15 cellular contexts compared by ENCODE assay signal in the genomic region with DNA sequence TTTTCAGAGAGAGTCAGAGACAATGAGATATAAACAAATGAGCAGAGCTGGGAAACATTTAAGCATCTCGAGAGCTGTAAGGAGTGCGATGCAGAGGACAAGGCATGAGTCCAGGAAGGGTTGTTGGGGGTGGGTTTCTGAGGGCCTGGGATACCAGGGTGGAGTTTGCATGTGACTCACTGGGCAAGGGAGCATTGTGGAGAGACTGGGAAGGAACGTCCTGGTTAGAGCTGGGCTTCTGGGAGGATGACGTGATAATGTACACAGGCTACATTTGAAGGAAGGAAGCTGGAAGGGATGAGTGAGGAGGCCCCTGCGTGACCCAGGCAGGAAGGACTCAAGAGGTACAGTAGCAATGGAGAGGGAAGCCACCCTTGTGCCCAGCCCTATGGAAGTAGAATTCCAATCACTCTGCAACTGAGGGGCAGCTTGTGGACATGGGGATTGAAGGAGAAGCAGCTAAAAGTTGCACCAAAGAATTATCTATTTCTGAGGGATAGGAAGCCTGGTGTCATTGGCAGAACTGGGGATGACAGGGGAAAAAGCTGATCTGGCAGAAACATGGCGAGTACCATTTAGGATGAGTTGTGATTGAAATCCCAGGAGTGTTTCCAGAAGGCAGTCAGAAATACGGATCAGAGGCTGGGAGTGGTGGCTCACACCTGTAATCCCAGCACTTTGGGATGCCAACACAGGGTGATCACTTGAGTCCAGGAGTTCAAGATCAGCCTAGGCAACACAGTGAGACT. TPM values are rescaled to one million over a fixed set of nuclear protein-coding genes. Genes with fewer than 3 reads are reported as not detected.
DNase-seq lines count a peak whose midpoint lies in the region; ATAC-seq, FAIRE-seq and TF ChIP-seq lines count a peak whose summit lies in the region.
"Had no signal": no experiment of that assay in that cellular context is flagged by ENCODE, and none has a peak within 500 bp of the region (broad histone marks: within the 10 kb centered on the region; RNA-seq: fewer than 3 reads in every experiment).

No MANE protein-coding gene starts in this region.

- peaks cover 2% of the 10 kb centered on the region for H3K4me1 Mint-ChIP-seq in T-helper 17 cell

- intact Hi-C loops in Right ventricle myocardium superior (cut with DNase I) = no loop called here

- DNase-seq in right atrium auricular region (ENCODE audit: low spot score) (peak; percentile 65), Right ventricle myocardium superior (no peak), astrocyte of the cerebellum (ENCODE audit: low read depth) (peak; percentile 90), hepatic stellate cell (ENCODE audit: low spot score) (peak; percentile 93), urothelium cell line (ENCODE audit: low spot score) (peak; percentile 74), NOMO-1 treated with DMSO at 0.1 percent for 48 hours (lab: John Stamatoyannopoulos, UW; ENCODE audit: unreplicated experiment) (no peak), T-helper 17 cell (no peak)
- DNase-seq: activated naive CD8-positive, alpha-beta T cell treated with anti-CD3 and anti-CD28 coated beads, Interleukin-2, amount 50 U/mL, for 24 hours; endodermal cell; NCI-H2081; sigmoid colon had no signal

- in situ Hi-C loops in astrocyte of the cerebellum (cut with HindIII; ENCODE audit: low sequenced_read_pairs) = no loop called here

- H3K4me3 ChIP-seq in right atrium auricular region (no peak overlapping the region), astrocyte of the cerebellum (ENCODE audit: low read depth, low read length) (no peak overlapping the region)
- H3K4me3 ChIP-seq: BLaER1, PC-9, sigmoid colon had no signal

- peak; percentile 40 for FAIRE-seq in urothelium cell line (lab: Jason Lieb, UNC)

- peaks cover 0 to 47% of the 10 kb centered on the region in 2 donors for H3K4me1 ChIP-seq in right atrium auricular region
- H3K4me1 ChIP-seq: BLaER1 had no signal

- no peak overlapping the region for H3K27ac Mint-ChIP-seq in T-helper 17 cell
- H3K27ac Mint-ChIP-seq: activated naive CD8-positive, alpha-beta T cell treated with anti-CD3 and anti-CD28 coated beads, Interleukin-2, amount 50 U/mL, for 24 hours; endodermal cell; T-helper 2 cell treated with Interferon-gamma antibody and Interleukin-4, amounts not matched to agents 5 μg/mL and 100 μg/mL, for 36 hours had no signal

- H3K27me3 Mint-ChIP-seq in T-helper 17 cell = peaks cover 9% of the 10 kb centered on the region
- H3K27me3 Mint-ChIP-seq: activated naive CD8-positive, alpha-beta T cell treated with anti-CD3 and anti-CD28 coated beads, Interleukin-2, amount 50 U/mL, for 24 hours had no signal

- H3K36me3 Mint-ChIP-seq in T-helper 17 cell (ENCODE audit: low read depth) = no peaks in the 10 kb centered on the region

- no peak overlapping the region for H3K4me3 Mint-ChIP-seq in T-helper 17 cell
- H3K4me3 Mint-ChIP-seq: activated naive CD8-positive, alpha-beta T cell treated with anti-CD3 and anti-CD28 coated beads, Interleukin-2, amount 50 U/mL, for 24 hours; endodermal cell; T-helper 2 cell treated with Interferon-gamma antibody and Interleukin-4, amounts not matched to agents 5 μg/mL and 100 μg/mL, for 36 hours had no signal

- no peaks in the 10 kb centered on the region for H3K9me3 ChIP-seq in right atrium auricular region
- H3K9me3 ChIP-seq in T-helper 17 cell (ENCODE audit: control insufficient read depth, low read length, poor library complexity, severe bottlenecking) = no peaks in the 10 kb centered on the region
- H3K9me3 ChIP-seq: BLaER1, sigmoid colon had no signal

- TF ChIP-seq CTCF in right atrium auricular region (IDR thresholded peaks at IDR 0.05) = no peak
- no peak for TF ChIP-seq CTCF in astrocyte of the cerebellum (IDR thresholded peaks at IDR 0.05; ENCODE audit: low read depth, low read length, missing control alignments)

- H3K27ac ChIP-seq in right atrium auricular region = peak overlapping the region; percentile 30 to 34
- H3K27ac ChIP-seq: BLaER1, PC-9 had no signal

- ATAC-seq in Right ventricle myocardium superior (ENCODE audit: poor library complexity) = no peak
- ATAC-seq in T-helper 17 cell = no peak
- no peak for ATAC-seq in HG03097 (IDR thresholded peaks at IDR 0.05; ENCODE audit: low FRiP score, unreplicated experiment)
- ATAC-seq: activated naive CD8-positive, alpha-beta T cell treated with anti-CD3 and anti-CD28 coated beads, Interleukin-2, amount 50 U/mL, for 24 hours had no signal

- H3K27me3 ChIP-seq in right atrium auricular region = no peaks in the 10 kb centered on the region
- H3K27me3 ChIP-seq: BLaER1, sigmoid colon had no signal

- peaks cover 25% of the 10 kb centered on the region for H3K36me3 ChIP-seq in right atrium auricular region
- H3K36me3 ChIP-seq: BLaER1, sigmoid colon had no signal

RNA-seq across cellular contexts. Expression of gene AFAP1L1, which starts 59.3 kb away (rescaled TPM):
- total RNA-seq in right atrium auricular region = 10 to 100 TPM; 45.6 to 48.9 TPM
- 42.2 TPM for total RNA-seq in Right ventricle myocardium superior
- under 1 TPM in 1 of 2 donors, not detected in 1; 0.52 TPM for total RNA-seq in T-helper 17 cell

Comparison
In these comparisons a context has a peak if more than half of its experiments do, and no peak if none do; other contexts are left out.
1. DNase-seq: peak in right atrium auricular region (single experiment), astrocyte of the cerebellum (single experiment), hepatic stellate cell (single experiment) and urothelium cell line (single experiment); none in Right ventricle myocardium superior (single experiment), NOMO-1 treated with DMSO at 0.1 percent for 48 hours (single experiment) and T-helper 17 cell (0 of 3).
2. RNA of gene AFAP1L1, which starts 59.3 kb away (total RNA-seq): 45.6 to 48.9 TPM in right atrium auricular region and 42.2 TPM in Right ventricle myocardium superior (single experiment); 0.52 TPM in T-helper 17 cell; every median in the first group is over 10 times any median in the second.